8 cellular contexts compared by ENCODE assay signal in genomic region chr12:107903377-107904061, GRCh38.
A peak's percentile ranks its signal among the peaks of the same experiment; 100 is the strongest.
DNase-seq lines count a peak whose midpoint lies in the region; ATAC-seq lines count a peak whose summit lies in the region.

No MANE protein-coding gene starts in this region.

- peaks cover 62% of the 10 kb centered on the region for H3K27me3 Mint-ChIP-seq in activated naive CD4-positive, alpha-beta T cell treated with anti-CD3 and anti-CD28 coated beads for 36 hours (ENCODE audit: low read depth)

- H3K36me3 ChIP-seq in rectal smooth muscle tissue (ENCODE audit: control insufficient read depth, insufficient read depth, low read length), result no peaks in the 10 kb centered on the region

- H3K9ac ChIP-seq in rectal smooth muscle tissue (ENCODE audit: low read length), result no peak overlapping the region

- no peaks in the 10 kb centered on the region for H3K9me3 Mint-ChIP-seq in activated naive CD4-positive, alpha-beta T cell treated with anti-CD3 and anti-CD28 coated beads for 36 hours

- CTCF ChIA-PET in activated naive CD4-positive, alpha-beta T cell treated with anti-CD3 and anti-CD28 coated beads for 36 hours (lab: Charles Lee), result interaction anchor here (0.9 kb wide), 1 partner anchor 9 kb away, joined by 5 read pairs; no protein-coding TSS in a partner anchor

- H3K36me3 Mint-ChIP-seq in activated naive CD4-positive, alpha-beta T cell treated with anti-CD3 and anti-CD28 coated beads for 36 hours (ENCODE audit: low read depth), result no peaks in the 10 kb centered on the region

- H3K27ac Mint-ChIP-seq in activated naive CD4-positive, alpha-beta T cell treated with anti-CD3 and anti-CD28 coated beads for 36 hours, result no peak overlapping the region

- peaks cover 2% of the 10 kb centered on the region for H3K27me3 ChIP-seq in rectal smooth muscle tissue (ENCODE audit: control insufficient read depth, insufficient read depth, low read length)

- peak overlapping the region; percentile 76 for H3K4me3 Mint-ChIP-seq in activated naive CD4-positive, alpha-beta T cell treated with anti-CD3 and anti-CD28 coated beads for 36 hours

- intact Hi-C loops in activated naive CD4-positive, alpha-beta T cell treated with anti-CD3 and anti-CD28 coated beads for 36 hours (cut with micrococcal nuclease), result no loop called here
- intact Hi-C loops in head of caudate nucleus (cut with DNase I), result no loop called here

- peak; percentile 51 for ATAC-seq in HG02610 (IDR thresholded peaks at IDR 0.05; ENCODE audit: unreplicated experiment)

- H3K4me1 ChIP-seq in rectal smooth muscle tissue (ENCODE audit: control insufficient read depth, insufficient read depth, low read length), result no peaks in the 10 kb centered on the region

- H3K4me3 ChIP-seq in rectal smooth muscle tissue (ENCODE audit: low read length), result peak overlapping the region; percentile 46

- H3K4me1 Mint-ChIP-seq in activated naive CD4-positive, alpha-beta T cell treated with anti-CD3 and anti-CD28 coated beads for 36 hours (ENCODE audit: low read depth), result peaks cover 7% of the 10 kb centered on the region

- no peak overlapping the region for H3K27ac ChIP-seq in rectal smooth muscle tissue (ENCODE audit: low read depth, low read length)

- peak; percentile 64 for DNase-seq in activated naive CD4-positive, alpha-beta T cell treated with anti-CD3 and anti-CD28 coated beads for 36 hours
- DNase-seq in activated naive CD4-positive, alpha-beta T cell treated with anti-CD3 and anti-CD28 coated beads, Interleukin-2, amount 50 U/mL, for 16 hours, result no peak
- DNase-seq in NCI-H1105 treated with DMSO at 0.1 percent for 48 hours (lab: John Stamatoyannopoulos, UW) (peak; percentile 91), head of caudate nucleus (peak in 39 of 42 donors; percentile 10 to 78 (median 45))
- DNase-seq in activated CD4-positive, alpha-beta T cell treated with anti-CD3 and anti-CD28 coated beads, Interleukin-2, amount 50 U/mL, for 48 hours, result peak; percentile 77 to 83
- no peak for DNase-seq in central memory CD4-positive, alpha-beta T cell

Comparison
In these comparisons a context has a peak if more than half of its experiments do, and no peak if none do; other contexts are left out.
1. DNase-seq: peak in activated naive CD4-positive, alpha-beta T cell treated with anti-CD3 and anti-CD28 coated beads for 36 hours (single experiment), NCI-H1105 treated with DMSO at 0.1 percent for 48 hours (single experiment), activated CD4-positive, alpha-beta T cell treated with anti-CD3 and anti-CD28 coated beads, Interleukin-2, amount 50 U/mL, for 48 hours (2 of 2) and head of caudate nucleus (39 of 42); none in activated naive CD4-positive, alpha-beta T cell treated with anti-CD3 and anti-CD28 coated beads, Interleukin-2, amount 50 U/mL, for 16 hours (single experiment) and central memory CD4-positive, alpha-beta T cell (single experiment).